22 cellular contexts compared by ENCODE assay signal in genomic region chr7:98351136-98351535, GRCh38.
"Had no signal": no experiment of that assay in that cellular context is flagged by ENCODE, and none has a peak within 500 bp of the region (broad histone marks: within the 10 kb centered on the region; RNA-seq: fewer than 3 reads in every experiment).

No MANE protein-coding gene starts in this region.

- H3K36me3 Mint-ChIP-seq: activated naive CD8-positive, alpha-beta T cell had no signal

- H3K27me3 Mint-ChIP-seq: activated CD4-positive, alpha-beta T cell treated with anti-CD3 and anti-CD28 coated beads for 36 hours had no signal

- ATAC-seq: activated CD4-positive, alpha-beta T cell treated with anti-CD3 and anti-CD28 coated beads for 36 hours; activated T-helper 17 cell treated with anti-CD3 and anti-CD28 coated beads, Interleukin-2, amount 50 U/mL, for 72 hours had no signal

- H3K4me3 Mint-ChIP-seq: activated CD4-positive, alpha-beta memory T cell treated with anti-CD3 and anti-CD28 coated beads, Interleukin-2, amount 10 ng/mL, durations not matched to agents 7 days and 5 days; activated CD4-positive, alpha-beta T cell treated with anti-CD3 and anti-CD28 coated beads for 36 hours; activated naive CD4-positive, alpha-beta T cell treated with anti-CD3 and anti-CD28 coated beads for 36 hours; activated naive CD8-positive, alpha-beta T cell; activated T-helper 17 cell treated with anti-CD3 and anti-CD28 coated beads, Interleukin-2, amount 50 U/mL, for 72 hours had no signal

- H3K4me3 ChIP-seq: SK-N-MC had no signal

- H3K36me3 ChIP-seq: brain microvascular endothelial cell had no signal

- H3K27me3 ChIP-seq: brain microvascular endothelial cell had no signal

- H3K27ac ChIP-seq: brain microvascular endothelial cell, SK-N-MC, VCaP had no signal

- DNase-seq: activated CD4-positive, alpha-beta memory T cell treated with anti-CD3 and anti-CD28 coated beads, Interleukin-2, amount 10 ng/mL, durations not matched to agents 7 days and 5 days; activated CD4-positive, alpha-beta T cell treated with anti-CD3 and anti-CD28 coated beads for 36 hours; activated CD4-positive, alpha-beta T cell treated with anti-CD3 and anti-CD28 coated beads, Interleukin-2, amount 50 U/mL, for 1 hour; activated gamma-delta T cell; activated naive CD4-positive, alpha-beta T cell treated with anti-CD3 and anti-CD28 coated beads for 36 hours; activated T-cell treated with anti-CD3 and anti-CD28 coated beads for 4 hours; activated T-cell treated with anti-CD3 and anti-CD28 coated beads, Interleukin-2, amount 50 U/mL, for 48 hours; amygdala; brain microvascular endothelial cell; MM.1S; NCI-H1105; NCI-H1436; NCI-H1694 treated with DMSO at 0.1 percent for 48 hours; NCI-H2029 treated with DMSO at 0.1 percent for 48 hours; NCI-H345; NCI-H510A treated with DMSO at 0.1 percent for 48 hours; NCI-H69; T-helper 1 cell had no signal

- H3K27ac Mint-ChIP-seq: activated CD4-positive, alpha-beta memory T cell treated with anti-CD3 and anti-CD28 coated beads, Interleukin-2, amount 10 ng/mL, durations not matched to agents 7 days and 5 days; activated CD4-positive, alpha-beta T cell treated with anti-CD3 and anti-CD28 coated beads for 36 hours; activated naive CD4-positive, alpha-beta T cell treated with anti-CD3 and anti-CD28 coated beads for 36 hours; activated naive CD8-positive, alpha-beta T cell; activated T-helper 17 cell treated with anti-CD3 and anti-CD28 coated beads, Interleukin-2, amount 50 U/mL, for 72 hours had no signal

- H3K9me3 Mint-ChIP-seq: activated CD4-positive, alpha-beta memory T cell treated with anti-CD3 and anti-CD28 coated beads, Interleukin-2, amount 10 ng/mL, durations not matched to agents 7 days and 5 days; activated T-helper 17 cell treated with anti-CD3 and anti-CD28 coated beads, Interleukin-2, amount 50 U/mL, for 72 hours had no signal
